In the genomic region with DNA sequence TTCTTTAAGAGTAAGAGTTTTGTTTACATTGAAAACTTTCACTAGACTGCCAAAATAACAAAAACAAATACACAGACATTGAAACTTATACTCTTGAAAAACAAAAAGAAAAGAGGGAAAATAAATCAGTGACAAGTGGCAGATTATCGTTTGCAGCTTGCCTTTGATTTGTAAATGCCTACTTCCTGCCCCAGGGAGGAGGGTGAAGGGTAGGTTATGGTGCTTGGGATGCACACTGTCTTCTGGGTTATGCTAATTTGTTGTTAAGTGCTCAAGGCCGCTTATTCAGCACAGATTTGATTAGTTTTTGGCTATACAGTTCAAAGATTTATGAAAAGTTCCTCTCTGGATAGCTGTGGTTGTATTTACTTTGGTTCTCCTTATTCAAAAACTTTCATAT, we compare ENCODE assay signal across 21 cellular contexts.
A peak's percentile ranks its signal among the peaks of the same experiment; 100 is the strongest.
DNase-seq lines count a peak whose midpoint lies in the region; ATAC-seq, FAIRE-seq and TF ChIP-seq lines count a peak whose summit lies in the region.
"Had no signal": no experiment of that assay in that cellular context is flagged by ENCODE, and none has a peak within 500 bp of the region (broad histone marks: within the 10 kb centered on the region; RNA-seq: fewer than 3 reads in every experiment).

No MANE protein-coding gene starts in this region.

- peak overlapping the region; percentile 52 for H3K27ac Mint-ChIP-seq in progenitor cell of endocrine pancreas
- H3K27ac Mint-ChIP-seq: activated CD8-positive, alpha-beta T cell treated with anti-CD3 and anti-CD28 coated beads, Interleukin-2, amount 10 ng/mL, durations not matched to agents 7 days and 5 days; activated naive CD4-positive, alpha-beta T cell treated with anti-CD3 and anti-CD28 coated beads, Interleukin-2, amount 50 U/mL, for 24 hours; effector memory CD8-positive, alpha-beta T cell had no signal

- DNase-seq in NCI-H2081 (lab: John Stamatoyannopoulos, UW), result peak; percentile 6 to 42
- no peak for DNase-seq in NCI-H2081 treated with DMSO at 0.1 percent for 48 hours (lab: John Stamatoyannopoulos, UW)
- DNase-seq in NCI-H748 (lab: John Stamatoyannopoulos, UW; ENCODE audit: unreplicated experiment), result peak; percentile 73
- no peak for DNase-seq in K562 (ENCODE audit: extremely low read depth in 1 of 4, low spot score in 3 of 4)
- DNase-seq in progenitor cell of endocrine pancreas (ENCODE audit: low spot score, unreplicated experiment), result no peak
- DNase-seq in heart right ventricle, result no peak
- DNase-seq in prostate gland (ENCODE audit: low spot score), result no peak
- DNase-seq in ureter (ENCODE audit: low spot score), result no peak
- DNase-seq: activated CD8-positive, alpha-beta T cell treated with anti-CD3 and anti-CD28 coated beads, Interleukin-2, amount 10 ng/mL, durations not matched to agents 7 days and 5 days; activated T-cell treated with anti-CD3 and anti-CD28 coated beads, Interleukin-2, amount 50 U/mL, for 48 hours; effector memory CD8-positive, alpha-beta T cell; GDM1; lower lobe of right lung; NCI-H187; pancreas; SK-N-SH; stimulated activated CD4-positive, alpha-beta T cell treated with anti-CD3 and anti-CD28 coated beads, Interleukin-2, amount 100 ng/mL, for 48 hours; upper lobe of right lung had no signal

- H3K27ac ChIP-seq in K562 (ENCODE audit: extremely low read depth, low read depth, low read length) (no peak overlapping the region), heart right ventricle (no peak overlapping the region), prostate gland (no peak overlapping the region)
- H3K27ac ChIP-seq: 22Rv1, HL-60, lower lobe of right lung, pancreas, upper lobe of right lung had no signal

- no peaks in the 10 kb centered on the region for H4K20me1 ChIP-seq in K562 (replicated peaks; ENCODE audit: control insufficient read depth, insufficient read depth, low read length)

- CTCF ChIA-PET in K562 (lab: Yijun Ruan, JAX; ENCODE audit: low intra/inter-chr PET ratio), result interaction anchor here (0.6 kb wide), 1 partner anchor 29 kb away, joined by 5 read pairs; no protein-coding TSS in a partner anchor

- no peak overlapping the region for H3K4me3 Mint-ChIP-seq in progenitor cell of endocrine pancreas (ENCODE audit: low read depth)
- H3K4me3 Mint-ChIP-seq: activated CD8-positive, alpha-beta T cell treated with anti-CD3 and anti-CD28 coated beads, Interleukin-2, amount 10 ng/mL, durations not matched to agents 7 days and 5 days; activated naive CD4-positive, alpha-beta T cell treated with anti-CD3 and anti-CD28 coated beads, Interleukin-2, amount 50 U/mL, for 24 hours; effector memory CD8-positive, alpha-beta T cell had no signal

- no peaks in the 10 kb centered on the region for H3K9me3 Mint-ChIP-seq in progenitor cell of endocrine pancreas (ENCODE audit: low read depth)
- H3K9me3 Mint-ChIP-seq: activated naive CD4-positive, alpha-beta T cell treated with anti-CD3 and anti-CD28 coated beads, Interleukin-2, amount 50 U/mL, for 24 hours; effector memory CD8-positive, alpha-beta T cell had no signal

- H3K4me1 ChIP-seq in K562 (replicated peaks in 1 of 2; ENCODE audit: control insufficient read depth in 2 of 2, insufficient read depth in 2 of 2, low read length in 2 of 2), result peaks cover 30 to 35% of the 10 kb centered on the region in 2 experiments
- peaks cover 0 to 33% (median 3%) of the 10 kb centered on the region in 9 donors for H3K4me1 ChIP-seq in heart right ventricle
- no peaks in the 10 kb centered on the region for H3K4me1 ChIP-seq in prostate gland (replicated peaks)
- H3K4me1 ChIP-seq: pancreas had no signal

- H3K36me3 Mint-ChIP-seq in progenitor cell of endocrine pancreas (ENCODE audit: insufficient read depth), result no peaks in the 10 kb centered on the region
- H3K36me3 Mint-ChIP-seq: activated naive CD4-positive, alpha-beta T cell treated with anti-CD3 and anti-CD28 coated beads, Interleukin-2, amount 50 U/mL, for 24 hours had no signal

- intact Hi-C loops in K562 (cut with micrococcal nuclease) (no loop called here), heart right ventricle (cut with DNase I) (no loop called here), prostate gland (cut with DNase I) (no loop called here)

- H3K36me3 ChIP-seq in K562 (ENCODE audit: control insufficient read depth, insufficient read depth, low read length) (no peaks in the 10 kb centered on the region; the same call in 2 of the 3 replicates), heart right ventricle (no peaks in the 10 kb centered on the region), prostate gland (no peaks in the 10 kb centered on the region)
- H3K36me3 ChIP-seq: lower lobe of right lung, pancreas, upper lobe of right lung had no signal

- H2AFZ ChIP-seq in K562 (ENCODE audit: low read depth, low read length), result peak overlapping the region; percentile 66; the same call in 1 of the 2 replicates

- H3K9ac ChIP-seq in K562 (ENCODE audit: insufficient read depth in 1 of 2, low read depth in 2 of 2, low read length in 2 of 2), result no peak overlapping the region
- H3K9ac ChIP-seq: SK-N-SH had no signal

- POLR2A ChIA-PET in K562 (lab: Yijun Ruan, JAX), result interaction anchor here (0.6 to 6.3 kb wide), 6 partner anchors 9 to 45 kb away, joined by 3 to 56 read pairs (median 6); no protein-coding TSS in a partner anchor

- in situ Hi-C loops in K562 (cut with MboI), result no loop called here

- no peak for TF ChIP-seq RAD21 in K562 (CRISPR knock-in tag; conservative IDR thresholded peaks at IDR 0.05 in 1 of 2, IDR thresholded peaks at IDR 0.05 in 1 of 2)

- H3K4me2 ChIP-seq in K562 (ENCODE audit: insufficient read depth, low read length), result no peak overlapping the region
- H3K4me2 ChIP-seq: SK-N-SH had no signal

- H3K9me3 ChIP-seq in K562 (replicated peaks; ENCODE audit: control insufficient read depth, insufficient read depth, low read depth, low read length) (no peaks in the 10 kb centered on the region), heart right ventricle (no peaks in the 10 kb centered on the region), prostate gland (no peaks in the 10 kb centered on the region)
- H3K9me3 ChIP-seq: lower lobe of right lung, pancreas, SK-N-SH, upper lobe of right lung had no signal

- no peak for FAIRE-seq in K562 (lab: Jason Lieb, UNC)
- FAIRE-seq: pancreas had no signal

- TF ChIP-seq EP300 in K562 (IDR thresholded peaks at IDR 0.05; ENCODE audit: low read length), result no peak

- peaks cover 7% of the 10 kb centered on the region for H3K79me2 ChIP-seq in K562 (ENCODE audit: control insufficient read depth, insufficient read depth, low read length)

- no peak for ATAC-seq in K562
- ATAC-seq in heart right ventricle, result no peak
- ATAC-seq: activated CD8-positive, alpha-beta T cell treated with anti-CD3 and anti-CD28 coated beads, Interleukin-2, amount 10 ng/mL, durations not matched to agents 7 days and 5 days; effector memory CD8-positive, alpha-beta T cell; lower lobe of right lung; upper lobe of right lung had no signal

- 46% methylated on average over 2 of the region's 2 CpGs for WGBS in K562 (ENCODE audit: insufficient coverage, low coverage, missing lambda C conversion rate)
- WGBS in heart right ventricle, 2 donors, result 84 to 85% methylated on average over 2 of the region's 2 CpGs
- 44% methylated on average over 2 of the region's 2 CpGs for WGBS in prostate gland

- H3K9me1 ChIP-seq in K562 (ENCODE audit: control insufficient read depth, insufficient read depth, low read length), result no peaks in the 10 kb centered on the region

- TF ChIP-seq POLR2A in K562 (conservative IDR thresholded peaks at IDR 0.05) (no peak), prostate gland (IDR thresholded peaks at IDR 0.05) (no peak)

- peaks cover 28% of the 10 kb centered on the region for H3K4me1 Mint-ChIP-seq in progenitor cell of endocrine pancreas (ENCODE audit: low read depth)

- no TSS peak for BruUV-seq in K562 (replicated peaks; lab: Mats Ljungman, UMichigan)

- TF ChIP-seq CTCF in K562 (IDR thresholded peaks at IDR 0.05 in 2 of 3, conservative IDR thresholded peaks at IDR 0.05 in 1 of 3; ENCODE audit: insufficient read depth in 2 of 3, low read depth in 1 of 3, low read length in 3 of 3), result no peak
- TF ChIP-seq CTCF in progenitor cell of endocrine pancreas (IDR thresholded peaks at IDR 0.05; ENCODE audit: unreplicated experiment), result no peak
- no peak for TF ChIP-seq CTCF in heart right ventricle (IDR thresholded peaks at IDR 0.05)
- TF ChIP-seq CTCF in prostate gland (IDR thresholded peaks at IDR 0.05), result no peak

- H3K27me3 ChIP-seq in K562 (ENCODE audit: control insufficient read depth in 2 of 2, insufficient read depth in 2 of 2, low read length in 2 of 2) (no peaks in the 10 kb centered on the region; a peak in 1 of 5 replicates), heart right ventricle (no peaks in the 10 kb centered on the region), prostate gland (replicated peaks; ENCODE audit: insufficient read depth) (no peaks in the 10 kb centered on the region)
- H3K27me3 ChIP-seq: pancreas, upper lobe of right lung had no signal

- no peak overlapping the region for H3K4me3 ChIP-seq in K562
- H3K4me3 ChIP-seq in heart right ventricle, result no peak overlapping the region
- H3K4me3 ChIP-seq in prostate gland, result no peak overlapping the region
- H3K4me3 ChIP-seq: lower lobe of right lung, pancreas, upper lobe of right lung had no signal

- H3K27me3 Mint-ChIP-seq in progenitor cell of endocrine pancreas, result no peaks in the 10 kb centered on the region
- H3K27me3 Mint-ChIP-seq: activated naive CD4-positive, alpha-beta T cell treated with anti-CD3 and anti-CD28 coated beads, Interleukin-2, amount 50 U/mL, for 24 hours; effector memory CD8-positive, alpha-beta T cell had no signal

TF ChIP-seq in K562, 482 proteins besides CTCF, POLR2A, EP300 and RAD21 (continues in another document):
- TF ChIP-seq NFRKB (IDR thresholded peaks at IDR 0.05; ENCODE audit: low read depth), result no peak
- peak; percentile 32 for TF ChIP-seq CHD1 (IDR thresholded peaks at IDR 0.05; ENCODE audit: low read length)
- TF ChIP-seq TCF3 (CRISPR knock-in tag; IDR thresholded peaks at IDR 0.05), result 0 out of 2 replicates have a peak, but pooled peaks have one; percentile 6
- no peak for TF ChIP-seq KLF16 (IDR thresholded peaks at IDR 0.05)

Comparison
In these comparisons a context has a peak if more than half of its experiments do, and no peak if none do; other contexts are left out.
1. DNase-seq: peak in NCI-H2081 (2 of 2) and NCI-H748 (single experiment); none in NCI-H2081 treated with DMSO at 0.1 percent for 48 hours (single experiment), K562 (0 of 4), progenitor cell of endocrine pancreas (single experiment), heart right ventricle (0 of 2), prostate gland (single experiment) and ureter (single experiment).